14 cellular contexts compared by ENCODE assay signal in genomic region chr7:105298004-105298403, GRCh38.
A peak's percentile ranks its signal among the peaks of the same experiment; 100 is the strongest.
DNase-seq lines count a peak whose midpoint lies in the region; ATAC-seq and TF ChIP-seq lines count a peak whose summit lies in the region.
"Had no signal": no experiment of that assay in that cellular context is flagged by ENCODE, and none has a peak within 500 bp of the region (broad histone marks: within the 10 kb centered on the region; RNA-seq: fewer than 3 reads in every experiment).

No MANE protein-coding gene starts in this region.

- H3K4me2 ChIP-seq in OCI-LY3 (ENCODE audit: low read length), result peak overlapping the region; percentile 26
- H3K4me2 ChIP-seq: SK-N-SH had no signal

- no peak overlapping the region for H3K4me3 ChIP-seq in CD8-positive, alpha-beta T cell (ENCODE audit: low read depth, low read length)
- H3K4me3 ChIP-seq in OCI-LY3 (ENCODE audit: low read length) (no peak overlapping the region), gastroesophageal sphincter (no peak overlapping the region)

- ATAC-seq in CD8-positive, alpha-beta T cell, result no peak
- peak; percentile 44 for ATAC-seq in GM19035 (IDR thresholded peaks at IDR 0.05; ENCODE audit: unreplicated experiment)
- ATAC-seq in HG02852 (IDR thresholded peaks at IDR 0.05; ENCODE audit: unreplicated experiment), result peak; percentile 65
- no peak for ATAC-seq in gastroesophageal sphincter
- ATAC-seq: sciatic nerve had no signal

- no peak for TF ChIP-seq CTCF in CD8-positive, alpha-beta T cell (IDR thresholded peaks at IDR 0.05)
- TF ChIP-seq CTCF in OCI-LY3 (IDR thresholded peaks at IDR 0.05; ENCODE audit: low read depth, low read length), result no peak
- no peak for TF ChIP-seq CTCF in gastroesophageal sphincter (IDR thresholded peaks at IDR 0.05)
- no peak for TF ChIP-seq CTCF in chondrocyte (IDR thresholded peaks at IDR 0.05)

- peaks cover 6% of the 10 kb centered on the region; the same call in 1 of the 2 replicates for H4K20me1 ChIP-seq in OCI-LY3 (ENCODE audit: insufficient read depth, low read length)

- H3K9me3 ChIP-seq in CD8-positive, alpha-beta T cell (ENCODE audit: low read length), result no peaks in the 10 kb centered on the region
- H3K9me3 ChIP-seq in OCI-LY3 (ENCODE audit: insufficient read depth, low read length), result no peaks in the 10 kb centered on the region
- no peaks in the 10 kb centered on the region for H3K9me3 ChIP-seq in gastroesophageal sphincter
- H3K9me3 ChIP-seq: SK-N-SH had no signal

- CTCF ChIA-PET in CD8-positive, alpha-beta T cell (lab: Charles Lee), result no interaction called here

- 95% methylated on average over 2 of the region's 2 CpGs; no CpG with 5 or more reads in 1 of the 2 donors for WGBS in gastroesophageal sphincter (ENCODE audit: low coverage in 1 of 2), 2 donors

- no peaks in the 10 kb centered on the region for H3K27me3 ChIP-seq in CD8-positive, alpha-beta T cell (ENCODE audit: insufficient read depth, low read length)
- H3K27me3 ChIP-seq in OCI-LY3 (ENCODE audit: low read depth, low read length) (no peaks in the 10 kb centered on the region), gastroesophageal sphincter (no peaks in the 10 kb centered on the region)

- H3K27me3 Mint-ChIP-seq in CD8-positive, alpha-beta T cell (ENCODE audit: low read depth), result no peaks in the 10 kb centered on the region
- no peaks in the 10 kb centered on the region for H3K27me3 Mint-ChIP-seq in chondrocyte (ENCODE audit: low read depth)

- intact Hi-C loops in CD8-positive, alpha-beta T cell (cut with DNase I, micrococcal nuclease), result no loop called here

- peak overlapping the region; percentile 44 for H3K4me3 Mint-ChIP-seq in CD8-positive, alpha-beta T cell
- H3K4me3 Mint-ChIP-seq in chondrocyte (ENCODE audit: unreplicated experiment), result no peak overlapping the region

- H3K9me3 Mint-ChIP-seq in CD8-positive, alpha-beta T cell, result no peaks in the 10 kb centered on the region
- H3K9me3 Mint-ChIP-seq in chondrocyte (ENCODE audit: low read depth), result no peaks in the 10 kb centered on the region

- no peak overlapping the region for H2AFZ ChIP-seq in OCI-LY3 (ENCODE audit: low read depth, low read length)

- H3K36me3 Mint-ChIP-seq in CD8-positive, alpha-beta T cell, result peaks cover 2% of the 10 kb centered on the region
- no peaks in the 10 kb centered on the region for H3K36me3 Mint-ChIP-seq in chondrocyte (ENCODE audit: low read depth)

- peaks cover 26% of the 10 kb centered on the region for H3K79me2 ChIP-seq in OCI-LY3 (ENCODE audit: low read length)

- no peak overlapping the region for H3K9ac ChIP-seq in OCI-LY3 (ENCODE audit: low read length)
- H3K9ac ChIP-seq: SK-N-SH had no signal

- no peak for DNase-seq in CD8-positive, alpha-beta T cell
- DNase-seq in HuH-7.5 (ENCODE audit: low spot score) (no peak), NCI-H1436 treated with DMSO at 0.1 percent for 48 hours (lab: John Stamatoyannopoulos, UW) (no peak), chondrocyte (ENCODE audit: low spot score) (no peak)
- DNase-seq: activated gamma-delta T cell treated with Interleukin-2 at 50 U/mL for 16 hours; HCEC 1CT; NCI-H1436; SK-N-SH; stimulated activated naive CD4-positive, alpha-beta T cell had no signal

- no peak for TF ChIP-seq POLR2A in gastroesophageal sphincter (IDR thresholded peaks at IDR 0.05)

- TF ChIP-seq EP300 in gastroesophageal sphincter (IDR thresholded peaks at IDR 0.05), result no peak

- H3K27ac Mint-ChIP-seq in CD8-positive, alpha-beta T cell, result peak overlapping the region; percentile 63
- no peak overlapping the region for H3K27ac Mint-ChIP-seq in chondrocyte (ENCODE audit: unreplicated experiment)

- no peaks in the 10 kb centered on the region for H3K36me3 ChIP-seq in CD8-positive, alpha-beta T cell (ENCODE audit: insufficient read depth, low read length)
- no peaks in the 10 kb centered on the region for H3K36me3 ChIP-seq in OCI-LY3 (replicated peaks; ENCODE audit: low read depth, low read length)
- H3K36me3 ChIP-seq in gastroesophageal sphincter, result no peaks in the 10 kb centered on the region

- POLR2A ChIA-PET in CD8-positive, alpha-beta T cell (lab: Charles Lee), result no interaction called here

- peaks cover 49% of the 10 kb centered on the region for H3K4me1 Mint-ChIP-seq in CD8-positive, alpha-beta T cell (ENCODE audit: low read depth)
- peaks cover 26% of the 10 kb centered on the region for H3K4me1 Mint-ChIP-seq in chondrocyte (ENCODE audit: low read depth)

- peaks cover 11% of the 10 kb centered on the region for H3K4me1 ChIP-seq in CD8-positive, alpha-beta T cell (ENCODE audit: insufficient read depth, low read length)
- peaks cover 11% of the 10 kb centered on the region for H3K4me1 ChIP-seq in OCI-LY3 (ENCODE audit: low read length)
- peaks cover 0 to 8% (median 0%) of the 10 kb centered on the region in 3 donors for H3K4me1 ChIP-seq in gastroesophageal sphincter

- H3K27ac ChIP-seq in CD8-positive, alpha-beta T cell (ENCODE audit: low read depth, low read length), result no peak overlapping the region
- peak overlapping the region; percentile 17; the same call in 1 of the 2 replicates for H3K27ac ChIP-seq in OCI-LY3 (ENCODE audit: low read length)
- no peak overlapping the region for H3K27ac ChIP-seq in gastroesophageal sphincter

Comparison
In these comparisons a context has a peak if more than half of its experiments do, and no peak if none do; other contexts are left out.
1. ATAC-seq: peak in GM19035 (single experiment) and HG02852 (single experiment); none in CD8-positive, alpha-beta T cell (single experiment) and gastroesophageal sphincter (single experiment).